In the genomic region with DNA sequence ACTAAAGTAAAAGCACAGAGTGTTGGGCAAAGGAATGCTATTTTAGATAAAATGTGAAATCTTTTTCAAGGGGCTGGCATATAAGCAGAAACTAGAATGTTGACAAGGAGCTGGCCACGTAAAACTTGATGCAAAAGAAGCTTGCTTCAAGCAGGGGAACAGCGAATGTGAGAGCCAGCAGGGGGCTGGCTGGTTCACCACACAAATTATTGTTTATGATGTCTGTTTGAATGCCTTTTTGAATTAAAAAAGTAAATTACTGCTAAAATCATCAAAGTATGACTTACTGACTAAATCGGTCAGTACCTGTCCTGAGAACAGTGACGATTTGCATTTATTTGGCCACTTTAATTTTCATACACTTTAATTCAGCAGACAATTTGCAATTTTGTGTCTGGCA, we compare ENCODE assay signal across 21 cellular contexts. TPM values are rescaled to one million over a fixed set of nuclear protein-coding genes. Genes with fewer than 3 reads are reported as not detected.
DNase-seq lines count a peak whose midpoint lies in the region; ATAC-seq and TF ChIP-seq lines count a peak whose summit lies in the region.
"Had no signal": no experiment of that assay in that cellular context is flagged by ENCODE, and none has a peak within 500 bp of the region (broad histone marks: within the 10 kb centered on the region; RNA-seq: fewer than 3 reads in every experiment).

No MANE protein-coding gene starts in this region.

- no peaks in the 10 kb centered on the region for H3K9me2 ChIP-seq in HCT116 (ENCODE audit: insufficient read depth)
- H3K9me2 ChIP-seq in PC-3 (replicated peaks; ENCODE audit: low read length) = no peaks in the 10 kb centered on the region
- no peaks in the 10 kb centered on the region for H3K9me2 ChIP-seq in GM23248 (ENCODE audit: insufficient read depth)

- H3K27ac ChIP-seq in HCT116 (ENCODE audit: low read depth, low read length) = no peak overlapping the region
- H3K27ac ChIP-seq in PC-3 (ENCODE audit: low read length) = no peak overlapping the region
- H3K27ac ChIP-seq in GM23248 = no peak overlapping the region
- H3K27ac ChIP-seq in transverse colon = no peak overlapping the region
- H3K27ac ChIP-seq: BLaER1, RWPE1 had no signal

- RAD21 ChIA-PET in HCT116 (lab: Charles Lee; ENCODE audit: low non-redundant PET in 1 of 2, low total read pairs in 2 of 2, uncharacterized antibody in 2 of 2, unreplicated experiment in 2 of 2) = no interaction called here

- 0 out of 2 replicates have a peak, but pooled peaks have one; percentile 13 for TF ChIP-seq RAD21 in HCT116 (IDR thresholded peaks at IDR 0.05; ENCODE audit: low read depth)

- no peaks in the 10 kb centered on the region for H3K36me3 ChIP-seq in HCT116 (ENCODE audit: control insufficient read depth in 1 of 2, insufficient read depth in 2 of 2, low read length in 2 of 2)
- H3K36me3 ChIP-seq in PC-3 (ENCODE audit: low read depth, low read length) = no peaks in the 10 kb centered on the region
- H3K36me3 ChIP-seq in GM23248 (ENCODE audit: low read depth) = no peaks in the 10 kb centered on the region
- H3K36me3 ChIP-seq in transverse colon = no peaks in the 10 kb centered on the region
- H3K36me3 ChIP-seq: BLaER1 had no signal

- CTCF ChIA-PET in HCT116 (lab: Charles Lee) (no interaction called here), PC-3 (lab: Charles Lee) (no interaction called here)

- H3K27me3 ChIP-seq in HCT116 (ENCODE audit: insufficient read depth, low read length) (no peaks in the 10 kb centered on the region), PC-3 (ENCODE audit: low read length) (no peaks in the 10 kb centered on the region), GM23248 (replicated peaks; ENCODE audit: insufficient read depth) (no peaks in the 10 kb centered on the region), transverse colon (no peaks in the 10 kb centered on the region)
- H3K27me3 ChIP-seq: BLaER1 had no signal

- TF ChIP-seq CTCF in HCT116 (IDR thresholded peaks at IDR 0.05 in 2 of 3, conservative IDR thresholded peaks at IDR 0.05 in 1 of 3; ENCODE audit: borderline replicate concordance in 1 of 3, insufficient read depth in 1 of 3, low read depth in 2 of 3, low read length in 2 of 3) (peak; percentile 16 to 21 (median 18); a peak in 3 of 6 replicates), PC-3 (conservative IDR thresholded peaks at IDR 0.05; ENCODE audit: low read depth, low read length) (peak; percentile 22; the same call in 1 of the 2 replicates), transverse colon (IDR thresholded peaks at IDR 0.05) (no peak)

- H3K79me2 ChIP-seq in HCT116 (ENCODE audit: insufficient read depth, low read length) (no peaks in the 10 kb centered on the region), PC-3 (ENCODE audit: low read length) (no peaks in the 10 kb centered on the region), GM23248 (ENCODE audit: insufficient read depth) (no peaks in the 10 kb centered on the region)

- ATAC-seq in HCT116 (no peak), PC-3 (no peak)
- ATAC-seq: HepG2 had no signal

- H3K4me2 ChIP-seq in HCT116 (ENCODE audit: low read length) (no peak overlapping the region), PC-3 (ENCODE audit: low read length) (no peak overlapping the region), GM23248 (ENCODE audit: unreplicated experiment) (no peak overlapping the region)
- H3K4me2 ChIP-seq: BLaER1 had no signal

- intact Hi-C loops in HCT116 (cut with micrococcal nuclease) = no loop called here
- intact Hi-C loops in PC-3 (cut with micrococcal nuclease) = no loop called here
- intact Hi-C loops in transverse colon (cut with DNase I; ENCODE audit: low total_unique reads) = no loop called here

- 17 to 20% methylated on average over 4 of the region's 4 CpGs for WGBS in GM23248 (ENCODE audit: low coverage in 1 of 2, low lambda C conversion rate in 2 of 2, missing lambda C conversion rate in 2 of 2), 2 experiments
- WGBS in transverse colon (ENCODE audit: low coverage in 1 of 2), 2 donors = 89% methylated on average over 4 of the region's 4 CpGs

- no peak overlapping the region for H3K9ac ChIP-seq in HCT116 (ENCODE audit: low read length)
- no peak overlapping the region for H3K9ac ChIP-seq in PC-3 (ENCODE audit: low read length)
- H3K9ac ChIP-seq in GM23248 = no peak overlapping the region
- H3K9ac ChIP-seq: BLaER1 had no signal

- H4K20me1 ChIP-seq in HCT116 (ENCODE audit: insufficient read depth) (no peaks in the 10 kb centered on the region), PC-3 (ENCODE audit: low read length) (no peaks in the 10 kb centered on the region), GM23248 (ENCODE audit: insufficient read depth) (no peaks in the 10 kb centered on the region)
- H4K20me1 ChIP-seq: BLaER1 had no signal

- H3F3A ChIP-seq in PC-3 (ENCODE audit: low read length, unreplicated experiment) (no peaks in the 10 kb centered on the region), GM23248 (ENCODE audit: insufficient read depth) (no peaks in the 10 kb centered on the region)

- no peak for TF ChIP-seq POLR2A in HCT116 (IDR thresholded peaks at IDR 0.05; ENCODE audit: borderline replicate concordance, extremely low read depth, insufficient read depth, insufficient read length)
- no peak for TF ChIP-seq POLR2A in transverse colon (IDR thresholded peaks at IDR 0.05)

- no TSS peak for BruUV-seq in HCT116 (replicated peaks; lab: Mats Ljungman, UMichigan)
- BruUV-seq in PC-3 (replicated peaks; lab: Mats Ljungman, UMichigan) = no TSS peak

- in situ Hi-C loops in GM23248 (cut with MboI) (no loop called here), transverse colon (cut with MboI; ENCODE audit: low pct_ligation_motif_present in 1 of 4, low pct_unique_long_range_greater_than_20kb in 1 of 4, low sequenced_read_pairs in 3 of 4) (no loop called here)

- H2AFZ ChIP-seq in HCT116 (ENCODE audit: low read depth, low read length, poor library complexity, severe bottlenecking) (peak overlapping the region; percentile 79), PC-3 (ENCODE audit: low read length) (no peak overlapping the region), GM23248 (no peak overlapping the region)

- H3K4me3 ChIP-seq in HCT116 (replicated peaks in 1 of 2; ENCODE audit: low read depth in 1 of 2, low read length in 2 of 2) (no peak overlapping the region), PC-3 (ENCODE audit: low read length) (no peak overlapping the region), GM23248 (no peak overlapping the region), transverse colon (no peak overlapping the region)
- H3K4me3 ChIP-seq: BLaER1 had no signal

- no peak for DNase-seq in HCT116 (ENCODE audit: low read depth, low spot score)
- no peak for DNase-seq in PC-3
- peak; percentile 39 for DNase-seq in globus pallidus (ENCODE audit: low spot score)
- no peak for DNase-seq in DMS53 treated with DMSO at 0.1 percent for 48 hours (lab: John Stamatoyannopoulos, UW; ENCODE audit: unreplicated experiment)
- no peak for DNase-seq in GM23248
- DNase-seq in activated CD8-positive, alpha-beta memory T cell treated with anti-CD3 and anti-CD28 coated beads, Interleukin-2, amount 50 U/mL, for 4 hours = no peak
- no peak for DNase-seq in transverse colon
- DNase-seq: CD4-positive, CD25-positive, alpha-beta regulatory T cell; Kasumi-1; MV-4-11; NCI-H1105 treated with DMSO at 0.1 percent for 48 hours; NCI-H146; NCI-H1930; NCI-H2107; NCI-H524; NCI-H748 treated with DMSO at 0.1 percent for 48 hours; NK-92 treated with Interleukin-12 subunit alpha and Interleukin-12 subunit beta, amount 100 ng/mL, for 24 hours; SHP77 had no signal

- H3K9me3 ChIP-seq in HCT116 (ENCODE audit: control insufficient read depth in 1 of 2, insufficient read depth in 1 of 2, low read depth in 1 of 2, low read length in 2 of 2) (no peaks in the 10 kb centered on the region), PC-3 (ENCODE audit: low read length) (no peaks in the 10 kb centered on the region), GM23248 (ENCODE audit: low read depth) (no peaks in the 10 kb centered on the region), transverse colon (no peaks in the 10 kb centered on the region)
- H3K9me3 ChIP-seq: BLaER1 had no signal

- POLR2A ChIA-PET in HCT116 (lab: Charles Lee) (interaction anchor here (1.4 kb wide), 1 partner anchor 11 kb away, joined by 3 read pairs; no protein-coding TSS in a partner anchor), PC-3 (lab: Charles Lee; ENCODE audit: unreplicated experiment) (no interaction called here)

- H3K4me1 ChIP-seq in HCT116 (ENCODE audit: control insufficient read depth in 1 of 2, insufficient read depth in 2 of 2, low read length in 2 of 2) (peaks cover 24 to 40% of the 10 kb centered on the region in 2 experiments), PC-3 (ENCODE audit: insufficient read depth, low read length) (peaks cover 27% of the 10 kb centered on the region), GM23248 (ENCODE audit: insufficient read depth) (0 out of 2 replicates have a peak, but pooled peaks cover 3% of the 10 kb centered on the region), transverse colon (peaks cover 0 to 5% (median 2%) of the 10 kb centered on the region in 4 donors)

- TF ChIP-seq EP300 in transverse colon (IDR thresholded peaks at IDR 0.05; ENCODE audit: low read depth) = no peak

TF ChIP-seq in HCT116, 20 proteins besides CTCF, POLR2A, EP300 and RAD21 (continues in another document):
- no peak for TF ChIP-seq EZH2 (IDR thresholded peaks at IDR 0.05)

RNA-seq across cellular contexts. Expression of a gene that starts 38.9 kb away (rescaled TPM):
- total RNA-seq in HCT116 (2021; ENCODE audit: unreplicated experiment) = 11.5 TPM
- polyA plus RNA-seq in HCT116 (2012) = 4.3 and 5.3 TPM in 2 replicates
- total RNA-seq in PC-3 (2014; rRNA removed) = 10.7 and 17.5 TPM in 2 replicates
- 3.5 and 5.6 TPM in 2 replicates for total RNA-seq in GM23248 (2014; rRNA removed; shearing (Covaris generic))
- 0.36 and 0.58 TPM in 2 replicates for polyA plus RNA-seq in GM23248 (2016; fragmentation: Nextera tagmentation; extraction: Ambion mirVana)
- 10 to 100 TPM; 11.3 to 19.8 (median 17.1) TPM for total RNA-seq in transverse colon

Comparison
In these comparisons a context has a peak if more than half of its experiments do, and no peak if none do; other contexts are left out.
1. CTCF ChIP-seq: peak in HCT116 (3 of 3) and PC-3 (single experiment); none in transverse colon (0 of 5).